ENCODE assay signal across 10 cellular contexts in the genomic region with DNA sequence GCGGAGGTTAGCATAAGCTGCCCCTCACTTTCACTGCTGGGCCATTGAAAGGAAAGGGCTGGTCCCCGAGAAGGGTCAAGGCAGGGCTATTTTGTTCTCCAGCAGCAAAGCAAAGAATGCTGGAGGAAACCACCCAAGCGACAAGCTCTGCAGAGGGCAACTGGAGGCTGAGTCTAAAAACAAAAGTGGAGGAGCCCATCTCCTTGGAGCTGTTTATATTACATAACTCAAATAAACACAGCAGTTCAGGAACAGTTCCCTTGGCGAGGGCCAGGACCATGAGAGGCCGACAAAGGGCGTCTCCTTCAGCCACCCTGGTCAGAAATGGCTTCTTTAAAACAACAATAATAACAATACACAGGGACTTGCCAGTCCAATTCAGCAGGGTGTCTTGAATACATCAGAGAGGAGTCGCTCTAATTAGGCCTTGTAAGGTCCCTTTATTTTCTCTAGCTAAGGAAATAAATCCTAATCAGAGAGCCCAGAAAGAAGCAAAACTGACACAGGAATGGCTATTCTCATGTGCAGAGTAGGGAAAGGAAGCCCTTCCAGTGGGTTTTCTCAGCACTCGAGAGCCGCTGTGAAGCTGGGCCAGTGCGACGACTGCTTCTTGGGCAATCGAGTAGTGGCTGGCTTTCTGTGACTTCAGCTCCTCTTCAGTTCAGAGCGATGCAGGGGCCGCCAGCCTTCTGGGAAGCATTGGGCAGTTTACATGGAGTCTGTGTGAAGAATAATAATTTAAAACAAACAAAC. TPM values are rescaled to one million over a fixed set of nuclear protein-coding genes. Genes with fewer than 3 reads are reported as not detected.
DNase-seq lines count a peak whose midpoint lies in the region; ATAC-seq and TF ChIP-seq lines count a peak whose summit lies in the region.
"Had no signal": no experiment of that assay in that cellular context is flagged by ENCODE, and none has a peak within 500 bp of the region (broad histone marks: within the 10 kb centered on the region; RNA-seq: fewer than 3 reads in every experiment).

No MANE protein-coding gene starts in this region.

- DNase-seq in CD14-positive monocyte (ENCODE audit: low spot score) = no peak
- peak; percentile 85 for DNase-seq in iris pigment epithelial cell (ENCODE audit: low read depth)
- peak; percentile 92 for DNase-seq in renal cortical epithelial cell (ENCODE audit: low read depth)
- DNase-seq in GM10248 (ENCODE audit: extremely low spot score) = no peak
- no peak for DNase-seq in SHP77 (lab: John Stamatoyannopoulos, UW)
- DNase-seq: amniotic stem cell, DMS153 had no signal

- no peak for TF ChIP-seq CTCF in CD14-positive monocyte (IDR thresholded peaks at IDR 0.05)
- no peak for TF ChIP-seq CTCF in brain (conservative IDR thresholded peaks at IDR 0.05)
- TF ChIP-seq CTCF in GM10248 (IDR thresholded peaks at IDR 0.05; ENCODE audit: control extremely low read depth, extremely low read depth, low read depth, missing control alignments) = no peak

- H3K9me3 Mint-ChIP-seq in CD14-positive monocyte = no peaks in the 10 kb centered on the region
- H3K9me3 Mint-ChIP-seq in brain = peaks cover 0 to 4% (median 0%) of the 10 kb centered on the region in 5 experiments

- H3K36me3 Mint-ChIP-seq in CD14-positive monocyte (peaks cover 3 to 4% of the 10 kb centered on the region in 2 donors), brain (no peaks in the 10 kb centered on the region)

- H3K27me3 Mint-ChIP-seq in CD14-positive monocyte (ENCODE audit: low read depth in 3 of 3) (peaks cover 2% of the 10 kb centered on the region in 3 donors), brain (peaks cover 4% of the 10 kb centered on the region)

- peaks cover 38% of the 10 kb centered on the region for H3K4me1 Mint-ChIP-seq in CD14-positive monocyte
- peaks cover 100% of the 10 kb centered on the region for H3K4me1 Mint-ChIP-seq in brain

- intact Hi-C loops in CD14-positive monocyte (cut with micrococcal nuclease) = no loop called here

- no peak for ATAC-seq in GM18868 (IDR thresholded peaks at IDR 0.05; ENCODE audit: unreplicated experiment)
- no peak for ATAC-seq in GM21737 (IDR thresholded peaks at IDR 0.05; ENCODE audit: unreplicated experiment)

- POLR2A ChIA-PET in GM10248 (lab: Yijun Ruan, JAX) = no interaction called here

- peak overlapping the region in 4 of 7 donors; percentile 1 to 69 (median 55) for H3K27ac Mint-ChIP-seq in CD14-positive monocyte
- peak overlapping the region; percentile 50 to 100 (median 99) for H3K27ac Mint-ChIP-seq in brain

- CTCF ChIA-PET in GM10248 (lab: Yijun Ruan, JAX) = interaction anchor here (1.0 to 1.3 kb wide), 3 partner anchors 9 to 11 kb away, joined by 3 to 4 read pairs (median 4); no protein-coding TSS in a partner anchor

- H3K4me3 Mint-ChIP-seq in CD14-positive monocyte (no peak overlapping the region), brain (peak overlapping the region in 4 of 5 experiments; percentile 4 to 43 (median 22))

RNA-seq across cellular contexts. Expression of gene TARBP1, which starts 57.0 kb away (rescaled TPM):
- polyA plus RNA-seq in CD14-positive monocyte (1 to 10 TPM; 1.4 to 3.2 TPM), brain (ENCODE audit: insufficient read depth, low read depth, low replicate concordance) (5.4 TPM)
- total RNA-seq in renal cortical epithelial cell = 20.6 and 26.2 TPM in 2 replicates

Comparison
In these comparisons a context has a peak if more than half of its experiments do, and no peak if none do; other contexts are left out.
1. DNase-seq: peak in iris pigment epithelial cell (single experiment) and renal cortical epithelial cell (single experiment); none in CD14-positive monocyte (single experiment), GM10248 (single experiment) and SHP77 (0 of 2).
2. H3K4me3 Mint-ChIP-seq: peak in brain (4 of 5); none in CD14-positive monocyte (0 of 2).